ENCODE assay signal across 1 cellular context in genomic region chr1:41286992-41287391, GRCh38.
TF ChIP-seq lines count a peak whose summit lies in the region.

No MANE protein-coding gene starts in this region.

TF ChIP-seq in GM23338, 12 proteins besides CTCF, POLR2A, EP300 and RAD21 (continued from another document):
- TF ChIP-seq ZNF114 (CRISPR knock-in tag; IDR thresholded peaks at IDR 0.05) (no peak), ZNF331 (CRISPR knock-in tag; IDR thresholded peaks at IDR 0.05; ENCODE audit: low read depth) (no peak)
